Comparison of ENCODE assay signal across 9 cellular contexts in the genomic region with DNA sequence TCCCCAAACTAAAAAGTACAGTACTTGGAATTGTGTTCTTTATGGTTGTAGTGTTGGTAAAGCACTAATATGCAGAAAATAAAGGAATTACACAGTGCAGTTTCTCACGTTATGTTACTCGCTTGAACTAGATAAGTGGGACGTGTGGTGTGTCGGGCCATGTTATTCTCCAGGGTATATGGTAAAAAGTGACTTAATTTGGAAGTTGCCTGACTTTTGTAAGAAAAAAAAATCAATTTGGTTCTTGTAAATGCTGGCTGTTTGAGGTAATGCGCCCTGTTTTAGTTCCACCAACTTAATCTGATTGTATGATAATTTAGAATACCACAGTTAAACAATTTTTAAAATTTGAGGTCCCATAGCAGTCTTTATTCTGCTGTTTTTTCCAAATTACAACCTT. TPM values are rescaled to one million over a fixed set of nuclear protein-coding genes. Genes with fewer than 3 reads are reported as not detected.
DNase-seq lines count a peak whose midpoint lies in the region; ATAC-seq and TF ChIP-seq lines count a peak whose summit lies in the region.
"Had no signal": no experiment of that assay in that cellular context is flagged by ENCODE, and none has a peak within 500 bp of the region (broad histone marks: within the 10 kb centered on the region; RNA-seq: fewer than 3 reads in every experiment).

No MANE protein-coding gene starts in this region.

- no peaks in the 10 kb centered on the region for H3K9me3 Mint-ChIP-seq in activated naive CD8-positive, alpha-beta T cell treated with anti-CD3 and anti-CD28 coated beads for 36 hours
- H3K9me3 Mint-ChIP-seq in memory B cell: no peaks in the 10 kb centered on the region

- WGBS in heart right ventricle, 2 donors: 39 to 45% methylated on average over 5 of the region's 5 CpGs

- ATAC-seq in heart right ventricle (no peak), Right ventricle myocardium inferior (no peak), memory B cell (ENCODE audit: low read depth) (no peak), upper lobe of right lung (no peak), GM18517 (IDR thresholded peaks at IDR 0.05; ENCODE audit: unreplicated experiment) (no peak), HG03432 (IDR thresholded peaks at IDR 0.05; ENCODE audit: unreplicated experiment) (no peak), GM18502 (IDR thresholded peaks at IDR 0.05; ENCODE audit: poor library complexity, unreplicated experiment) (no peak)

- H3K27ac Mint-ChIP-seq in activated naive CD8-positive, alpha-beta T cell treated with anti-CD3 and anti-CD28 coated beads for 36 hours: peak overlapping the region; percentile 98
- peak overlapping the region; percentile 81 for H3K27ac Mint-ChIP-seq in memory B cell

- H3K27ac ChIP-seq in heart right ventricle: peak overlapping the region in 8 of 10 donors; percentile 1 to 100 (median 48)
- H3K27ac ChIP-seq in upper lobe of right lung: no peak overlapping the region

- peak overlapping the region in 7 of 10 donors; percentile 82 to 97 (median 95) for H3K4me3 ChIP-seq in heart right ventricle
- H3K4me3 ChIP-seq in upper lobe of right lung: peak overlapping the region; percentile 86

- H3K4me1 Mint-ChIP-seq in activated naive CD8-positive, alpha-beta T cell treated with anti-CD3 and anti-CD28 coated beads for 36 hours: peaks cover 30% of the 10 kb centered on the region
- peaks cover 31% of the 10 kb centered on the region for H3K4me1 Mint-ChIP-seq in memory B cell

- no peak for DNase-seq in heart right ventricle
- DNase-seq in Right ventricle myocardium inferior (ENCODE audit: missing footprints): no peak
- no peak for DNase-seq in activated naive CD8-positive, alpha-beta T cell treated with anti-CD3 and anti-CD28 coated beads for 36 hours
- DNase-seq in memory B cell (ENCODE audit: low spot score in 2 of 2): no peak
- DNase-seq in upper lobe of right lung: no peak
- DNase-seq: NCI-H1930 had no signal

- H3K36me3 ChIP-seq in heart right ventricle: peaks cover 0 to 28% (median 5%) of the 10 kb centered on the region in 9 donors
- peaks cover 24% of the 10 kb centered on the region for H3K36me3 ChIP-seq in upper lobe of right lung

- peaks cover 66% of the 10 kb centered on the region for H3K36me3 Mint-ChIP-seq in activated naive CD8-positive, alpha-beta T cell treated with anti-CD3 and anti-CD28 coated beads for 36 hours
- peaks cover 32% of the 10 kb centered on the region for H3K36me3 Mint-ChIP-seq in memory B cell

- intact Hi-C loops in heart right ventricle (cut with DNase I) (loop anchor here in 2 of 10 donors (10.0 kb wide), 1 partner anchor 108 kb away; no protein-coding TSS in a partner anchor), Right ventricle myocardium inferior (cut with DNase I) (no loop called here), upper lobe of right lung (cut with DNase I) (no loop called here)

- H3K27me3 ChIP-seq in heart right ventricle (no peaks in the 10 kb centered on the region), upper lobe of right lung (no peaks in the 10 kb centered on the region)

- peak overlapping the region; percentile 97 for H3K4me3 Mint-ChIP-seq in activated naive CD8-positive, alpha-beta T cell treated with anti-CD3 and anti-CD28 coated beads for 36 hours
- H3K4me3 Mint-ChIP-seq in memory B cell: peak overlapping the region; percentile 80

- H3K27me3 Mint-ChIP-seq in activated naive CD8-positive, alpha-beta T cell treated with anti-CD3 and anti-CD28 coated beads for 36 hours: no peaks in the 10 kb centered on the region
- H3K27me3 Mint-ChIP-seq in memory B cell: no peaks in the 10 kb centered on the region

- no peaks in the 10 kb centered on the region for H3K9me3 ChIP-seq in heart right ventricle
- H3K9me3 ChIP-seq in upper lobe of right lung: no peaks in the 10 kb centered on the region

- TF ChIP-seq CTCF in heart right ventricle (IDR thresholded peaks at IDR 0.05): no peak
- no peak for TF ChIP-seq CTCF in upper lobe of right lung (IDR thresholded peaks at IDR 0.05)

- peaks cover 5 to 57% (median 51%) of the 10 kb centered on the region in 9 donors for H3K4me1 ChIP-seq in heart right ventricle
- H3K4me1 ChIP-seq in upper lobe of right lung: peaks cover 46% of the 10 kb centered on the region

RNA-seq across cellular contexts. Expression of a gene that starts 4.1 kb away (rescaled TPM):
- 10 to 100 TPM; 19.0 to 40.5 (median 25.5) TPM for total RNA-seq in heart right ventricle
- polyA plus RNA-seq in heart right ventricle: 10 to 100 TPM; 11.0 to 19.7 TPM
- 25.1 TPM for total RNA-seq in Right ventricle myocardium inferior
- total RNA-seq in activated naive CD8-positive, alpha-beta T cell treated with anti-CD3 and anti-CD28 coated beads for 36 hours: 100 to 1,000 TPM; 134 to 135 TPM
- total RNA-seq in upper lobe of right lung: 61.5 TPM

RNA-seq across cellular contexts. Expression of a gene that starts 44.4 kb away (rescaled TPM):
- total RNA-seq in heart right ventricle (10 to 100 TPM; 45.0 to 67.4 (median 55.5) TPM), Right ventricle myocardium inferior (60.5 TPM), upper lobe of right lung (57.4 TPM)
- 10 to 100 TPM; 18.0 to 54.2 TPM for polyA plus RNA-seq in heart right ventricle
- total RNA-seq in activated naive CD8-positive, alpha-beta T cell treated with anti-CD3 and anti-CD28 coated beads for 36 hours: 10 to 100 TPM; 53.7 to 64.6 TPM
